ENCODE assay signal across 8 cellular contexts in genomic region chr4:108763226-108763593, GRCh38. TPM values are rescaled to one million over a fixed set of nuclear protein-coding genes. Genes with fewer than 3 reads are reported as not detected.
DNase-seq lines count a peak whose midpoint lies in the region; ATAC-seq and TF ChIP-seq lines count a peak whose summit lies in the region.

No MANE protein-coding gene starts in this region.

- H3K27me3 ChIP-seq in CD8-positive, alpha-beta T cell (ENCODE audit: insufficient read depth, low read length): peaks cover 7% of the 10 kb centered on the region
- H3K27me3 ChIP-seq in gastroesophageal sphincter (peaks cover 37% of the 10 kb centered on the region), ovary (no peaks in the 10 kb centered on the region), BE2C (peaks cover 58% of the 10 kb centered on the region)

- no peak for TF ChIP-seq CTCF in CD8-positive, alpha-beta T cell (IDR thresholded peaks at IDR 0.05)
- no peak for TF ChIP-seq CTCF in WTC11 (IDR thresholded peaks at IDR 0.05)
- no peak for TF ChIP-seq CTCF in gastroesophageal sphincter (IDR thresholded peaks at IDR 0.05)
- TF ChIP-seq CTCF in ovary (IDR thresholded peaks at IDR 0.05): no peak
- no peak for TF ChIP-seq CTCF in BE2C (IDR thresholded peaks at IDR 0.05; ENCODE audit: low read depth, low read length)

- no peaks in the 10 kb centered on the region for H3K9me3 Mint-ChIP-seq in CD8-positive, alpha-beta T cell
- H3K9me3 Mint-ChIP-seq in WTC11: no peaks in the 10 kb centered on the region

- POLR2A ChIA-PET in CD8-positive, alpha-beta T cell (lab: Charles Lee): no interaction called here
- POLR2A ChIA-PET in WTC11 (lab: Charles Lee): interaction anchor here (0.6 to 0.9 kb wide), 2 partner anchors 414 to 613 kb away, joined by 3 to 5 read pairs; no protein-coding TSS in a partner anchor

- CTCF ChIA-PET in CD8-positive, alpha-beta T cell (lab: Charles Lee): no interaction called here
- CTCF ChIA-PET in WTC11 (lab: Charles Lee): interaction anchor here (0.6 to 0.7 kb wide), 3 partner anchors 15 to 632 kb away, joined by 3 read pairs; no protein-coding TSS in a partner anchor

- H3K27ac Mint-ChIP-seq in CD8-positive, alpha-beta T cell: no peak overlapping the region
- H3K27ac Mint-ChIP-seq in WTC11: no peak overlapping the region

- TF ChIP-seq EP300 in gastroesophageal sphincter (IDR thresholded peaks at IDR 0.05) (no peak), ovary (IDR thresholded peaks at IDR 0.05) (no peak)

- TF ChIP-seq POLR2A in gastroesophageal sphincter (IDR thresholded peaks at IDR 0.05) (no peak), ovary (IDR thresholded peaks at IDR 0.05) (no peak)

- DNase-seq in CD8-positive, alpha-beta T cell: no peak
- no peak for DNase-seq in WTC11 (ENCODE audit: low spot score)
- no peak for DNase-seq in ovary
- no peak for DNase-seq in activated effector memory CD4-positive, alpha-beta T cell treated with anti-CD3 and anti-CD28 coated beads, Interleukin-2, amount 50 U/mL, for 16 hours
- DNase-seq in activated CD4-positive, alpha-beta T cell treated with anti-CD3 and anti-CD28 coated beads for 1 hour: no peak
- DNase-seq in BE2C: no peak

- intact Hi-C loops in CD8-positive, alpha-beta T cell (cut with DNase I, micrococcal nuclease): no loop called here
- intact Hi-C loops in ovary (cut with DNase I): no loop called here

- no peaks in the 10 kb centered on the region for H3K36me3 Mint-ChIP-seq in CD8-positive, alpha-beta T cell
- H3K36me3 Mint-ChIP-seq in WTC11: 0 out of 2 replicates have a peak, but pooled peaks cover 3% of the 10 kb centered on the region

- WGBS in gastroesophageal sphincter (ENCODE audit: low coverage in 1 of 2), 2 donors: 10 to 16% methylated on average over 10 to 11 of the region's 11 CpGs
- WGBS in ovary, 3 donors: 2 to 13% (median 3%) methylated on average over 11 of the region's 11 CpGs

- peak overlapping the region; percentile 87 for H3K4me3 Mint-ChIP-seq in CD8-positive, alpha-beta T cell
- peak overlapping the region; percentile 75 for H3K4me3 Mint-ChIP-seq in WTC11

- H3K4me1 ChIP-seq in CD8-positive, alpha-beta T cell (ENCODE audit: insufficient read depth, low read length): peaks cover 6% of the 10 kb centered on the region
- peaks cover 0 to 17% (median 9%) of the 10 kb centered on the region in 3 donors for H3K4me1 ChIP-seq in gastroesophageal sphincter
- no peaks in the 10 kb centered on the region for H3K4me1 ChIP-seq in ovary (ENCODE audit: insufficient read depth)
- H3K4me1 ChIP-seq in BE2C: no peaks in the 10 kb centered on the region

- peaks cover 14% of the 10 kb centered on the region for H3K4me1 Mint-ChIP-seq in CD8-positive, alpha-beta T cell (ENCODE audit: low read depth)
- H3K4me1 Mint-ChIP-seq in WTC11: peaks cover 13% of the 10 kb centered on the region

- no peaks in the 10 kb centered on the region for H3K9me3 ChIP-seq in CD8-positive, alpha-beta T cell (ENCODE audit: low read length)
- H3K9me3 ChIP-seq in gastroesophageal sphincter (no peaks in the 10 kb centered on the region), ovary (no peaks in the 10 kb centered on the region), BE2C (no peaks in the 10 kb centered on the region; the same call in 1 of the 2 replicates)

- no peak overlapping the region for H3K27ac ChIP-seq in CD8-positive, alpha-beta T cell (ENCODE audit: low read depth, low read length)
- H3K27ac ChIP-seq in gastroesophageal sphincter (no peak overlapping the region), ovary (no peak overlapping the region)

- H3K4me3 ChIP-seq in CD8-positive, alpha-beta T cell (ENCODE audit: low read depth, low read length): peak overlapping the region; percentile 63
- H3K4me3 ChIP-seq in gastroesophageal sphincter: peak overlapping the region; percentile 26 to 56
- peak overlapping the region; percentile 45 for H3K4me3 ChIP-seq in ovary
- no peak overlapping the region; the same call in 1 of the 2 replicates for H3K4me3 ChIP-seq in BE2C (ENCODE audit: low read depth, low read length)

- no peak for ATAC-seq in CD8-positive, alpha-beta T cell
- ATAC-seq in WTC11 (no peak), gastroesophageal sphincter (no peak), GM19467 (IDR thresholded peaks at IDR 0.05; ENCODE audit: unreplicated experiment) (no peak)

- H3K36me3 ChIP-seq in CD8-positive, alpha-beta T cell (ENCODE audit: insufficient read depth, low read length): no peaks in the 10 kb centered on the region
- H3K36me3 ChIP-seq in gastroesophageal sphincter (no peaks in the 10 kb centered on the region), ovary (no peaks in the 10 kb centered on the region), BE2C (no peaks in the 10 kb centered on the region)

- H3K27me3 Mint-ChIP-seq in CD8-positive, alpha-beta T cell (ENCODE audit: low read depth): peaks cover 41% of the 10 kb centered on the region
- peaks cover 29% of the 10 kb centered on the region for H3K27me3 Mint-ChIP-seq in WTC11 (ENCODE audit: low read depth)

TF ChIP-seq in WTC11, 78 proteins besides CTCF, POLR2A, EP300 and RAD21 (continues in another document):
- TF ChIP-seq AR (CRISPR knock-in tag; IDR thresholded peaks at IDR 0.05) (no peak), JUN (CRISPR knock-in tag; IDR thresholded peaks at IDR 0.05) (no peak), MXD4 (CRISPR knock-in tag; IDR thresholded peaks at IDR 0.05; ENCODE audit: borderline replicate concordance) (no peak), TEAD1 (CRISPR knock-in tag; IDR thresholded peaks at IDR 0.05) (no peak), ATF1 (CRISPR knock-in tag; IDR thresholded peaks at IDR 0.05) (no peak), ESRRA (CRISPR knock-in tag; IDR thresholded peaks at IDR 0.05; ENCODE audit: borderline replicate concordance) (no peak), ZBTB21 (CRISPR knock-in tag; IDR thresholded peaks at IDR 0.05; ENCODE audit: borderline replicate concordance) (no peak), FOXK1 (CRISPR knock-in tag; IDR thresholded peaks at IDR 0.05) (no peak), CDX4 (CRISPR knock-in tag; IDR thresholded peaks at IDR 0.05; ENCODE audit: borderline replicate concordance) (no peak), ZNF121 (CRISPR knock-in tag; IDR thresholded peaks at IDR 0.05) (no peak), NR1H2 (CRISPR knock-in tag; IDR thresholded peaks at IDR 0.05) (no peak), ZBTB43 (CRISPR knock-in tag; IDR thresholded peaks at IDR 0.05) (no peak)

RNA-seq across cellular contexts. Expression of gene ETNPPL, which starts 0.4 kb away (rescaled TPM):
- not detected for total RNA-seq in CD8-positive, alpha-beta T cell
- total RNA-seq in WTC11 (2021): 0.66 to 2.0 TPM (median 1.5 TPM) in 3 replicates
- total RNA-seq in gastroesophageal sphincter: not detected
- 1 to 10 TPM in 1 of 7 donors, under 1 TPM in 3, not detected in 3; 0.18 to 2.3 (median 0.36) TPM for total RNA-seq in ovary
- polyA plus RNA-seq in ovary: under 1 TPM; 0.05 to 0.32 TPM
- polyA plus RNA-seq in BE2C (2012; ENCODE audit: insufficient read depth, insufficient read length, low read depth): not detected
